Comparison of ENCODE assay signal across 25 cellular contexts in genomic region chr9:121141706-121142105, GRCh38.
"Had no signal": no experiment of that assay in that cellular context is flagged by ENCODE, and none has a peak within 500 bp of the region (broad histone marks: within the 10 kb centered on the region; RNA-seq: fewer than 3 reads in every experiment).

No MANE protein-coding gene starts in this region.

- ATAC-seq: effector memory CD8-positive, alpha-beta T cell; gastroesophageal sphincter; left cardiac atrium; lower lobe of right lung; psoas muscle; right lobe of liver had no signal

- H3K4me3 ChIP-seq: esophagus squamous epithelium, gastroesophageal sphincter, left ventricle myocardium inferior, lower lobe of right lung, psoas muscle, right lobe of liver, spleen, stomach had no signal

- H3K9me3 Mint-ChIP-seq: dendritic cell treated with granulocyte-macrophage colony-stimulating factor and Interleukin-4, amounts not matched to agents 40 ng/mL and 50 ng/mL, for 4 days; effector memory CD8-positive, alpha-beta T cell; immature natural killer cell; nephron had no signal

- H2AFZ ChIP-seq: parathyroid adenoma had no signal

- H3K4me1 Mint-ChIP-seq: nephron had no signal

- H3K9ac ChIP-seq: parathyroid adenoma had no signal

- H3K27me3 ChIP-seq: esophagus squamous epithelium, gastroesophageal sphincter, right lobe of liver, spleen, stomach had no signal

- H3K79me2 ChIP-seq: parathyroid adenoma had no signal

- DNase-seq: effector memory CD8-positive, alpha-beta T cell; esophagus squamous epithelium; foreskin fibroblast; glutamatergic neuron; immature natural killer cell; left cardiac atrium; left ventricle myocardium inferior; lower lobe of right lung; mesenchymal stem cell; midbrain; occipital lobe; psoas muscle; retina; right lobe of liver; spleen; stimulated activated CD4-positive, alpha-beta T cell treated with anti-CD3 and anti-CD28 coated beads, Interleukin-15, amount 100 ng/mL, for 24 hours; stimulated activated CD4-positive, alpha-beta T cell treated with anti-CD3 and anti-CD28 coated beads, Interleukin-1b, Interleukin-23, amount 100 ng/mL, for 48 hours; stimulated activated CD4-positive, alpha-beta T cell treated with anti-CD3 and anti-CD28 coated beads, Interleukin-4, amount 100 ng/mL, for 24 hours; stimulated activated naive CD4-positive, alpha-beta T cell; stomach had no signal

- H3K4me1 ChIP-seq: gastroesophageal sphincter, left ventricle myocardium inferior, lower lobe of right lung, parathyroid adenoma, psoas muscle, spleen, stomach had no signal

- H3K9me3 ChIP-seq: esophagus squamous epithelium, gastroesophageal sphincter, left ventricle myocardium inferior, lower lobe of right lung, psoas muscle, right lobe of liver, spleen, stomach had no signal

- H3K27ac Mint-ChIP-seq: dendritic cell treated with granulocyte-macrophage colony-stimulating factor and Interleukin-4, amounts not matched to agents 40 ng/mL and 50 ng/mL, for 4 days; nephron had no signal

- H3K27ac ChIP-seq: epithelial cell of prostate, esophagus squamous epithelium, gastroesophageal sphincter, left ventricle myocardium inferior, lower lobe of right lung, parathyroid adenoma, psoas muscle, right lobe of liver, spleen, stomach had no signal

- H3K4me3 Mint-ChIP-seq: dendritic cell treated with granulocyte-macrophage colony-stimulating factor and Interleukin-4, amounts not matched to agents 40 ng/mL and 50 ng/mL, for 4 days; effector memory CD8-positive, alpha-beta T cell; immature natural killer cell; nephron had no signal

- H3K27me3 Mint-ChIP-seq: dendritic cell treated with granulocyte-macrophage colony-stimulating factor and Interleukin-4, amounts not matched to agents 40 ng/mL and 50 ng/mL, for 4 days; effector memory CD8-positive, alpha-beta T cell had no signal
